ENCODE assay signal across 1 cellular context in genomic region chr7:152414779-152415178, GRCh38.
TF ChIP-seq lines count a peak whose summit lies in the region.

No MANE protein-coding gene starts in this region.

TF ChIP-seq in HEK293, 187 proteins besides CTCF, POLR2A, EP300 and RAD21 (continued from another document):
- no peak for TF ChIP-seq ZNF677 (tag by site-specific recombination; IDR thresholded peaks at IDR 0.05)
